ENCODE assay signal across 9 cellular contexts in genomic region chr16:84593825-84594724, GRCh38. TPM values are rescaled to one million over a fixed set of nuclear protein-coding genes. Genes with fewer than 3 reads are reported as not detected.
A peak's percentile ranks its signal among the peaks of the same experiment; 100 is the strongest.
DNase-seq lines count a peak whose midpoint lies in the region; ATAC-seq and TF ChIP-seq lines count a peak whose summit lies in the region.
"Had no signal": no experiment of that assay in that cellular context is flagged by ENCODE, and none has a peak within 500 bp of the region (broad histone marks: within the 10 kb centered on the region; RNA-seq: fewer than 3 reads in every experiment).

No MANE protein-coding gene starts in this region.

- H3K36me3 Mint-ChIP-seq in activated naive CD8-positive, alpha-beta T cell: peaks cover 22% of the 10 kb centered on the region

- H3K27ac ChIP-seq in Peyer's patch (peak overlapping the region; percentile 83 to 93 (median 90)), upper lobe of right lung (peak overlapping the region; percentile 36)

- H3K4me3 ChIP-seq in Peyer's patch (peak overlapping the region; percentile 36 to 42 (median 40)), mucosa of descending colon (no peak overlapping the region), upper lobe of right lung (peak overlapping the region; percentile 11)
- H3K4me3 ChIP-seq: adrenal gland had no signal

- ATAC-seq in GM19023 (IDR thresholded peaks at IDR 0.05; ENCODE audit: unreplicated experiment): peak; percentile 89
- ATAC-seq in HG02885 (IDR thresholded peaks at IDR 0.05; ENCODE audit: poor library complexity, unreplicated experiment): peak; percentile 80
- ATAC-seq in mucosa of descending colon: peak; percentile 93
- ATAC-seq in upper lobe of right lung: peak; percentile 63

- peaks cover 63% of the 10 kb centered on the region for H3K4me1 Mint-ChIP-seq in activated naive CD8-positive, alpha-beta T cell (ENCODE audit: low read depth)

- H3K27me3 Mint-ChIP-seq in activated naive CD8-positive, alpha-beta T cell: no peaks in the 10 kb centered on the region

- peak; percentile 51 to 69 for TF ChIP-seq POLR2A in Peyer's patch (IDR thresholded peaks at IDR 0.05)

- no peaks in the 10 kb centered on the region for H3K9me3 Mint-ChIP-seq in activated naive CD8-positive, alpha-beta T cell (ENCODE audit: low read depth)

- TF ChIP-seq CTCF in Peyer's patch (IDR thresholded peaks at IDR 0.05): no peak
- TF ChIP-seq CTCF in mucosa of descending colon (IDR thresholded peaks at IDR 0.05): no peak
- no peak for TF ChIP-seq CTCF in upper lobe of right lung (IDR thresholded peaks at IDR 0.05)

- intact Hi-C loops in mucosa of descending colon (cut with DNase I, micrococcal nuclease): no loop called here
- intact Hi-C loops in upper lobe of right lung (cut with DNase I): no loop called here

- DNase-seq in Peyer's patch (peak; percentile 86 to 96 (median 93)), mucosa of descending colon (peak; percentile 83 to 95 (median 86)), upper lobe of right lung (peak; percentile 77), NCI-H2081 treated with DMSO at 0.1 percent for 48 hours (lab: John Stamatoyannopoulos, UW) (no peak), iPS-NIHi11 (ENCODE audit: low spot score) (no peak)

- peak overlapping the region; percentile 96 for H3K27ac Mint-ChIP-seq in activated naive CD8-positive, alpha-beta T cell

- no peaks in the 10 kb centered on the region for H3K27me3 ChIP-seq in Peyer's patch
- H3K27me3 ChIP-seq in upper lobe of right lung: no peaks in the 10 kb centered on the region
- H3K27me3 ChIP-seq: adrenal gland had no signal

- H3K4me3 Mint-ChIP-seq in activated naive CD8-positive, alpha-beta T cell: peak overlapping the region; percentile 82

- H3K4me1 ChIP-seq in Peyer's patch: peaks cover 6 to 31% (median 28%) of the 10 kb centered on the region in 4 donors
- H3K4me1 ChIP-seq in mucosa of descending colon (ENCODE audit: low read depth): peaks cover 25% of the 10 kb centered on the region
- peaks cover 33% of the 10 kb centered on the region for H3K4me1 ChIP-seq in upper lobe of right lung

- peaks cover 0 to 12% (median 0%) of the 10 kb centered on the region in 3 donors for H3K36me3 ChIP-seq in Peyer's patch
- H3K36me3 ChIP-seq in mucosa of descending colon (ENCODE audit: low read depth): peaks cover 4% of the 10 kb centered on the region
- peaks cover 11% of the 10 kb centered on the region for H3K36me3 ChIP-seq in upper lobe of right lung

- H3K9me3 ChIP-seq in Peyer's patch: no peaks in the 10 kb centered on the region
- no peaks in the 10 kb centered on the region for H3K9me3 ChIP-seq in mucosa of descending colon
- H3K9me3 ChIP-seq in upper lobe of right lung: no peaks in the 10 kb centered on the region
- H3K9me3 ChIP-seq: adrenal gland had no signal

RNA-seq across cellular contexts. Expression of gene COTL1, which starts 23.8 kb away (rescaled TPM):
- total RNA-seq in Peyer's patch: 10 to 100 TPM; 29.6 to 84.2 (median 43.1) TPM
- 100 to 1,000 TPM in 1 of 3 donors, 10 to 100 TPM in 2; 52.8 to 120 (median 56.8) TPM for total RNA-seq in mucosa of descending colon
- total RNA-seq in upper lobe of right lung: 129 TPM

RNA-seq across cellular contexts. Expression of gene KLHL36, which starts 54.2 kb away (rescaled TPM):
- total RNA-seq in Peyer's patch: 10 to 100 TPM; 57.8 to 81.4 (median 74.4) TPM
- total RNA-seq in mucosa of descending colon: 10 to 100 TPM; 47.5 to 60.3 (median 59.2) TPM
- total RNA-seq in upper lobe of right lung: 56.3 TPM

Comparison
In these comparisons a context has a peak if more than half of its experiments do, and no peak if none do; other contexts are left out.
1. DNase-seq: peak in Peyer's patch (3 of 3), mucosa of descending colon (3 of 3) and upper lobe of right lung (single experiment); none in NCI-H2081 treated with DMSO at 0.1 percent for 48 hours (single experiment) and iPS-NIHi11 (single experiment).
2. Peak in every context shown above with its lines, with median percentiles within 50 percentile points of each other: ATAC-seq.